8 cellular contexts compared by ENCODE assay signal in the genomic region with DNA sequence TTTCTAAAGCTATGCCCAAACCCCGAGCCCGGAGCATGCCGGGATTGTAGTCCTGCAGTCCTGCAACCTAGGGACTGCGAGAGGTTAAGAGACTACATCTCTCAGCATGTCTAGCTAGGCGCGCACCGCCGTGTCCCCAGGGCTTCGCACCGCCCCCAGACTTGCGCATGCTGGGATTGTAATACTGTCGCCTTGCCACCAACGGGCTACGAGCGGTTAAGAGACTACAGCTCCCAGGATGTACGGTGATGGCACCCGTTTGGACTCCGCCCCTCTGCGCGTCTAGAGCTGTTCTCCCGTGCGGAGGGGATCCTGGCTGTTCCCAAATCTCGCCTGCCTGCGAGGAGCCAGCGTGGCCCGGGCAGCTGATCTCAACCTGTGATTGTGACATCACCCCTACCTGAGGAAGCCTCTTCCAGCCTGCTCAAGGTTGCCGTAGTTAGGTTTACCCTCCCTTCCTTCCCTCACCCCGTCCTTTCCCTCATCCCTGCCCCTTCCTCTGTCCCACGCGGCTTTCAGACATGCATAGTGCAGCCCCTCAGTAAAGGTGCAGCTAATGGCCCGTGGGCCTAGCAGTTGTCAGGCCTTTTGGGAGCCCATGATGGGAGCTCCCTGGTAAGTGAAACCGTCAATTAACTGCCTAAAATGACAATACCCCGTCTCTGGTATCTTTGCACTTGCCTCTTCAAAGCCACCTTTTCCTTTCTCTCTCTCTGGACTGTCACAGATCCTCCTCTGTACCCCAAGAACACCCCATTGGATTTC. TPM values are rescaled to one million over a fixed set of nuclear protein-coding genes. Genes with fewer than 3 reads are reported as not detected.
A peak's percentile ranks its signal among the peaks of the same experiment; 100 is the strongest.
DNase-seq lines count a peak whose midpoint lies in the region; ATAC-seq and FAIRE-seq lines count a peak whose summit lies in the region.

No MANE protein-coding gene starts in this region.

- H3K27ac ChIP-seq in small intestine (ENCODE audit: low read depth in 1 of 2, low read length in 1 of 2): peak overlapping the region; percentile 58 to 86

- H3K4me3 ChIP-seq in small intestine (ENCODE audit: low read depth in 1 of 2, low read length in 2 of 2): peak overlapping the region; percentile 0 to 60

- H3K4me1 ChIP-seq in small intestine (ENCODE audit: control insufficient read depth in 2 of 2, insufficient read depth in 1 of 2, low read depth in 1 of 2, low read length in 1 of 2): no peaks in the 10 kb centered on the region

- H3K36me3 ChIP-seq in small intestine (ENCODE audit: control insufficient read depth in 2 of 2, insufficient read depth in 2 of 2, low read length in 2 of 2): no peaks in the 10 kb centered on the region

- DNase-seq in EH (ENCODE audit: low read depth) (peak; percentile 93), M059J (ENCODE audit: low read depth) (peak; percentile 87), T follicular helper cell (ENCODE audit: low read depth) (peak; percentile 91), amniotic epithelial cell (ENCODE audit: low read depth) (peak; percentile 71), left ventricle myocardium superior (peak; percentile 96), small intestine (peak; percentile 98), NCI-H446 treated with DMSO at 0.1 percent for 48 hours (lab: John Stamatoyannopoulos, UW) (no peak)

- H3K9me3 ChIP-seq in small intestine (ENCODE audit: control insufficient read depth, low read depth): no peaks in the 10 kb centered on the region

- ATAC-seq in GM21717 (IDR thresholded peaks at IDR 0.05; ENCODE audit: unreplicated experiment): peak; percentile 98
- ATAC-seq in left ventricle myocardium superior: peak; percentile 99

- intact Hi-C loops in left ventricle myocardium superior (cut with micrococcal nuclease): no loop called here

- H3K27me3 ChIP-seq in small intestine (ENCODE audit: control insufficient read depth in 2 of 2, insufficient read depth in 2 of 2, low read length in 2 of 2): no peaks in the 10 kb centered on the region

- FAIRE-seq in small intestine (lab: Jason Lieb, UNC): no peak

- WGBS in small intestine, 3 donors: 1 to 3% (median 2%) methylated on average over 33 of the region's 33 CpGs

RNA-seq across cellular contexts. Expression of gene ZNF736, which starts 6.3 kb away (rescaled TPM):
- total RNA-seq in M059J (2014; rRNA removed; shearing (Covaris generic)): 3.1 and 6.5 TPM in 2 replicates
- total RNA-seq in left ventricle myocardium superior: 3.8 TPM
- polyA plus RNA-seq in small intestine: 1 to 10 TPM in 1 of 3 donors, under 1 TPM in 2; 0.27 to 3.5 (median 0.45) TPM
